In genomic region chr7:36366005-36366583, GRCh38 we compare ENCODE assay signal across 8 cellular contexts. TPM values are rescaled to one million over a fixed set of nuclear protein-coding genes. Genes with fewer than 3 reads are reported as not detected.
DNase-seq lines count a peak whose midpoint lies in the region; ATAC-seq and TF ChIP-seq lines count a peak whose summit lies in the region.

No MANE protein-coding gene starts in this region.

- intact Hi-C loops in Panc1 (cut with micrococcal nuclease; ENCODE audit: unreplicated experiment): no loop called here
- intact Hi-C loops in prostate gland (cut with DNase I): loop anchor here (2.0 kb wide), 1 partner anchor 23 kb away; the partner anchor contains the start of gene ANLN

- no peak for DNase-seq in Panc1 (ENCODE audit: low read depth, low spot score)
- no peak for DNase-seq in epithelial cell of esophagus (ENCODE audit: low read depth)
- DNase-seq in prostate gland (ENCODE audit: low spot score): no peak
- no peak for DNase-seq in EL
- DNase-seq in dermis blood vessel endothelial cell: no peak
- no peak for DNase-seq in NAMALWA (ENCODE audit: low spot score)

- H3K27ac ChIP-seq in Panc1 (ENCODE audit: low read length): peak overlapping the region; percentile 92
- H3K27ac ChIP-seq in prostate gland: peak overlapping the region in 1 of 2 donors; percentile 72

- H3K27me3 ChIP-seq in Panc1 (ENCODE audit: control insufficient read depth, insufficient read depth, low read length): no peaks in the 10 kb centered on the region
- H3K27me3 ChIP-seq in prostate gland (replicated peaks; ENCODE audit: insufficient read depth): no peaks in the 10 kb centered on the region

- H3K9me3 ChIP-seq in ES-I3 (ENCODE audit: control insufficient read depth, insufficient read depth, low read length) (no peaks in the 10 kb centered on the region), Panc1 (ENCODE audit: control insufficient read depth, insufficient read depth, low read depth, low read length) (no peaks in the 10 kb centered on the region), prostate gland (no peaks in the 10 kb centered on the region)

- H3K9ac ChIP-seq in ES-I3 (ENCODE audit: low read depth, low read length): peak overlapping the region; percentile 76; the same call in 1 of the 2 replicates

- H3K4me3 ChIP-seq in Panc1 (ENCODE audit: low read depth in 2 of 2, low read length in 2 of 2): peak overlapping the region; percentile 58 to 74
- H3K4me3 ChIP-seq in epithelial cell of esophagus (ENCODE audit: low read length): peak overlapping the region; percentile 53
- H3K4me3 ChIP-seq in prostate gland: peak overlapping the region; percentile 70 to 75

- CTCF ChIA-PET in Panc1 (lab: Charles Lee): interaction anchor here (1.4 kb wide), 1 partner anchor 23 kb away, joined by 3 read pairs; the partner anchor contains the start of gene ANLN

- ATAC-seq in Panc1: no peak
- no peak for ATAC-seq in HG03432 (IDR thresholded peaks at IDR 0.05; ENCODE audit: unreplicated experiment)

- H3K36me3 ChIP-seq in ES-I3 (ENCODE audit: insufficient read depth, low read length) (no peaks in the 10 kb centered on the region), Panc1 (ENCODE audit: control insufficient read depth, insufficient read depth, low read length) (no peaks in the 10 kb centered on the region), prostate gland (no peaks in the 10 kb centered on the region)

- POLR2A ChIA-PET in Panc1 (lab: Charles Lee): interaction anchor here (2.0 kb wide), 1 partner anchor 27 kb away, joined by 11 read pairs; no protein-coding TSS in a partner anchor

- no peak for TF ChIP-seq POLR2A in prostate gland (IDR thresholded peaks at IDR 0.05)

- in situ Hi-C loops in Panc1 (cut with HindIII; ENCODE audit: low pct_unique_long_range_greater_than_20kb, low sequenced_read_pairs): no loop called here

- 65% methylated on average over 9 of the region's 9 CpGs for WGBS in prostate gland

- BruUV-seq in Panc1 (replicated peaks; lab: Mats Ljungman, UMichigan): TSS peak; percentile 76

- H3K4me1 ChIP-seq in ES-I3 (ENCODE audit: insufficient read depth, low read length): peaks cover 3% of the 10 kb centered on the region; the same call in 1 of the 2 replicates
- H3K4me1 ChIP-seq in Panc1 (ENCODE audit: control insufficient read depth, insufficient read depth, low read length): peaks cover 23% of the 10 kb centered on the region
- H3K4me1 ChIP-seq in prostate gland (replicated peaks): no peaks in the 10 kb centered on the region

- TF ChIP-seq CTCF in Panc1 (IDR thresholded peaks at IDR 0.05) (no peak), epithelial cell of esophagus (IDR thresholded peaks at IDR 0.05; ENCODE audit: insufficient read depth, low read depth, low read length, missing control alignments) (no peak), prostate gland (IDR thresholded peaks at IDR 0.05) (no peak)

RNA-seq across cellular contexts. Expression of gene ANLN, which starts 23.6 kb away (rescaled TPM):
- total RNA-seq in Panc1 (2021; ENCODE audit: unreplicated experiment) (238 TPM), prostate gland (10 to 100 TPM in 1 of 2 donors, 1 to 10 TPM in 1; 9.9 to 13.6 TPM), dermis blood vessel endothelial cell (21.6 and 95.5 TPM in 2 replicates)
- polyA plus RNA-seq in Panc1 (2012; ENCODE audit: insufficient read length): 51.0 TPM
